In genomic region chr2:25274868-25275574, GRCh38 we compare ENCODE assay signal across 9 cellular contexts.
DNase-seq lines count a peak whose midpoint lies in the region; ATAC-seq and TF ChIP-seq lines count a peak whose summit lies in the region.
"Had no signal": no experiment of that assay in that cellular context is flagged by ENCODE, and none has a peak within 500 bp of the region (broad histone marks: within the 10 kb centered on the region; RNA-seq: fewer than 3 reads in every experiment).

No MANE protein-coding gene starts in this region.

- ATAC-seq in activated CD4-positive, alpha-beta T cell treated with anti-CD3 and anti-CD28 coated beads for 36 hours, result no peak
- ATAC-seq in activated naive CD8-positive, alpha-beta T cell treated with anti-CD3 and anti-CD28 coated beads, Interleukin-2, amount 50 U/mL, for 24 hours, result no peak
- ATAC-seq in GM18867 (IDR thresholded peaks at IDR 0.05; ENCODE audit: unreplicated experiment), result no peak
- ATAC-seq in PC-3, result no peak

- no peaks in the 10 kb centered on the region for H3K79me2 ChIP-seq in PC-3 (ENCODE audit: low read length)

- H3K4me1 ChIP-seq in urinary bladder (ENCODE audit: insufficient read depth), result no peaks in the 10 kb centered on the region
- no peaks in the 10 kb centered on the region for H3K4me1 ChIP-seq in PC-3 (ENCODE audit: insufficient read depth, low read length)
- H3K4me1 ChIP-seq: A549 had no signal

- no peaks in the 10 kb centered on the region for H4K20me1 ChIP-seq in PC-3 (ENCODE audit: low read length)

- H3K9ac ChIP-seq in PC-3 (ENCODE audit: low read length), result no peak overlapping the region

- H3K4me2 ChIP-seq in PC-3 (ENCODE audit: low read length), result no peak overlapping the region
- H3K4me2 ChIP-seq: A549 had no signal

- no peak overlapping the region for H2AFZ ChIP-seq in PC-3 (ENCODE audit: low read length)

- peak overlapping the region; percentile 25 for H3K27ac ChIP-seq in urinary bladder (ENCODE audit: low read depth)
- no peak overlapping the region for H3K27ac ChIP-seq in PC-3 (ENCODE audit: low read length)
- H3K27ac ChIP-seq: A549 had no signal

- no peaks in the 10 kb centered on the region for H3K9me3 Mint-ChIP-seq in activated CD4-positive, alpha-beta T cell treated with anti-CD3 and anti-CD28 coated beads for 36 hours (ENCODE audit: low read depth)
- no peaks in the 10 kb centered on the region for H3K9me3 Mint-ChIP-seq in activated naive CD8-positive, alpha-beta T cell treated with anti-CD3 and anti-CD28 coated beads, Interleukin-2, amount 50 U/mL, for 24 hours

- peak; percentile 70 for DNase-seq in activated CD4-positive, alpha-beta T cell treated with anti-CD3 and anti-CD28 coated beads for 36 hours
- DNase-seq in activated CD4-positive, alpha-beta T cell treated with anti-CD3 and anti-CD28 coated beads for 1 hour, result no peak
- peak; percentile 68 for DNase-seq in activated naive CD8-positive, alpha-beta T cell treated with anti-CD3 and anti-CD28 coated beads, Interleukin-2, amount 50 U/mL, for 24 hours
- DNase-seq in myocyte (ENCODE audit: low read depth), result peak; percentile 33
- no peak for DNase-seq in PC-3
- no peak for DNase-seq in posterior vena cava (ENCODE audit: low spot score)

- H3K4me3 ChIP-seq in urinary bladder (ENCODE audit: low read depth, low read length) (no peak overlapping the region), PC-3 (ENCODE audit: low read length) (no peak overlapping the region)
- H3K4me3 ChIP-seq: A549 had no signal

- no peak for TF ChIP-seq CTCF in PC-3 (conservative IDR thresholded peaks at IDR 0.05; ENCODE audit: low read depth, low read length)

- H3K27ac Mint-ChIP-seq in activated CD4-positive, alpha-beta T cell treated with anti-CD3 and anti-CD28 coated beads for 36 hours, result peak overlapping the region; percentile 90
- peak overlapping the region; percentile 96 for H3K27ac Mint-ChIP-seq in activated naive CD8-positive, alpha-beta T cell treated with anti-CD3 and anti-CD28 coated beads, Interleukin-2, amount 50 U/mL, for 24 hours

- H3K27me3 ChIP-seq in PC-3 (ENCODE audit: low read length), result no peaks in the 10 kb centered on the region

- no TSS peak for BruUV-seq in PC-3 (replicated peaks; lab: Mats Ljungman, UMichigan)

- WGBS in urinary bladder, result 72% methylated on average over 27 of the region's 27 CpGs

- H3K36me3 ChIP-seq in urinary bladder (ENCODE audit: insufficient read depth) (peaks cover 2% of the 10 kb centered on the region), PC-3 (ENCODE audit: low read depth, low read length) (no peaks in the 10 kb centered on the region)

- CTCF ChIA-PET in activated CD4-positive, alpha-beta T cell treated with anti-CD3 and anti-CD28 coated beads for 36 hours (lab: Charles Lee), result interaction anchor here (1.6 kb wide), 1 partner anchor 87 kb away, joined by 7 read pairs; no protein-coding TSS in a partner anchor
- CTCF ChIA-PET in PC-3 (lab: Charles Lee), result no interaction called here

- H3F3A ChIP-seq in PC-3 (ENCODE audit: low read length, unreplicated experiment), result no peaks in the 10 kb centered on the region

- H3K4me3 Mint-ChIP-seq in activated CD4-positive, alpha-beta T cell treated with anti-CD3 and anti-CD28 coated beads for 36 hours, result no peak overlapping the region
- no peak overlapping the region for H3K4me3 Mint-ChIP-seq in activated naive CD8-positive, alpha-beta T cell treated with anti-CD3 and anti-CD28 coated beads, Interleukin-2, amount 50 U/mL, for 24 hours

- H3K4me1 Mint-ChIP-seq in activated CD4-positive, alpha-beta T cell treated with anti-CD3 and anti-CD28 coated beads for 36 hours, result peaks cover 63% of the 10 kb centered on the region
- peaks cover 68% of the 10 kb centered on the region for H3K4me1 Mint-ChIP-seq in activated naive CD8-positive, alpha-beta T cell treated with anti-CD3 and anti-CD28 coated beads, Interleukin-2, amount 50 U/mL, for 24 hours

- peaks cover 47% of the 10 kb centered on the region for H3K36me3 Mint-ChIP-seq in activated CD4-positive, alpha-beta T cell treated with anti-CD3 and anti-CD28 coated beads for 36 hours (ENCODE audit: low read depth)
- peaks cover 51% of the 10 kb centered on the region for H3K36me3 Mint-ChIP-seq in activated naive CD8-positive, alpha-beta T cell treated with anti-CD3 and anti-CD28 coated beads, Interleukin-2, amount 50 U/mL, for 24 hours (ENCODE audit: low read depth)

- no peaks in the 10 kb centered on the region for H3K9me3 ChIP-seq in PC-3 (ENCODE audit: low read length)
- H3K9me3 ChIP-seq: A549 had no signal

- H3K27me3 Mint-ChIP-seq in activated CD4-positive, alpha-beta T cell treated with anti-CD3 and anti-CD28 coated beads for 36 hours, result no peaks in the 10 kb centered on the region
- H3K27me3 Mint-ChIP-seq in activated naive CD8-positive, alpha-beta T cell treated with anti-CD3 and anti-CD28 coated beads, Interleukin-2, amount 50 U/mL, for 24 hours, result no peaks in the 10 kb centered on the region

- POLR2A ChIA-PET in activated CD4-positive, alpha-beta T cell treated with anti-CD3 and anti-CD28 coated beads for 36 hours (lab: Charles Lee), result no interaction called here
- POLR2A ChIA-PET in PC-3 (lab: Charles Lee; ENCODE audit: unreplicated experiment), result no interaction called here

- intact Hi-C loops in activated CD4-positive, alpha-beta T cell treated with anti-CD3 and anti-CD28 coated beads for 36 hours (cut with DNase I, micrococcal nuclease), result loop anchor here (1.0 to 10.0 kb wide), 2 partner anchors 39 to 400 kb away; partner anchors contain the start of gene DTNB (in 1 of the 2)
- intact Hi-C loops in PC-3 (cut with micrococcal nuclease) (no loop called here), posterior vena cava (cut with DNase I) (no loop called here)

- no peaks in the 10 kb centered on the region for H3K9me2 ChIP-seq in PC-3 (replicated peaks; ENCODE audit: low read length)

Comparison
In these comparisons a context has a peak if more than half of its experiments do, and no peak if none do; other contexts are left out.
1. DNase-seq: peak in activated CD4-positive, alpha-beta T cell treated with anti-CD3 and anti-CD28 coated beads for 36 hours (single experiment), activated naive CD8-positive, alpha-beta T cell treated with anti-CD3 and anti-CD28 coated beads, Interleukin-2, amount 50 U/mL, for 24 hours (single experiment) and myocyte (single experiment); none in activated CD4-positive, alpha-beta T cell treated with anti-CD3 and anti-CD28 coated beads for 1 hour (single experiment), PC-3 (single experiment) and posterior vena cava (single experiment).
2. intact Hi-C loops: an anchor here in activated CD4-positive, alpha-beta T cell treated with anti-CD3 and anti-CD28 coated beads for 36 hours (1.0 to 10.0 kb wide); none called in PC-3 and posterior vena cava.